In genomic region chr7:5420841-5421625, GRCh38 we compare ENCODE assay signal across 8 cellular contexts. TPM values are rescaled to one million over a fixed set of nuclear protein-coding genes. Genes with fewer than 3 reads are reported as not detected.
DNase-seq lines count a peak whose midpoint lies in the region; ATAC-seq, FAIRE-seq and TF ChIP-seq lines count a peak whose summit lies in the region.

No MANE protein-coding gene starts in this region.

- CTCF ChIA-PET in K562 (lab: Yijun Ruan, JAX; ENCODE audit: low intra/inter-chr PET ratio) = no interaction called here

- H3K79me2 ChIP-seq in K562 (ENCODE audit: control insufficient read depth, insufficient read depth, low read length) = peaks cover 82% of the 10 kb centered on the region

- H3K9me3 ChIP-seq in BLaER1 treated with 17β-estradiol and CSF1 and Interleukin-3, amounts not matched to agents 10 nM and 100 nM (replicated peaks in 1 of 11) = no peaks in the 10 kb centered on the region
- H3K9me3 ChIP-seq in K562 (replicated peaks; ENCODE audit: control insufficient read depth, insufficient read depth, low read depth, low read length) (no peaks in the 10 kb centered on the region), subcutaneous abdominal adipose tissue (ENCODE audit: control insufficient read depth in 5 of 5, low read length in 5 of 5) (no peaks in the 10 kb centered on the region)

- intact Hi-C loops in K562 (cut with micrococcal nuclease) = no loop called here

- no peak for TF ChIP-seq POLR2A in K562 (conservative IDR thresholded peaks at IDR 0.05)

- WGBS in K562 (ENCODE audit: insufficient coverage, low coverage, missing lambda C conversion rate) = 33% methylated on average over 45 of the region's 93 CpGs

- peak overlapping the region; percentile 20 to 86 (median 68); a peak in 19 of 20 replicates for H3K4me3 ChIP-seq in BLaER1 treated with 17β-estradiol and CSF1 and Interleukin-3, amounts not matched to agents 10 nM and 100 nM
- H3K4me3 ChIP-seq in K562 (peak overlapping the region; percentile 93), subcutaneous abdominal adipose tissue (ENCODE audit: low read depth in 1 of 5, low read length in 5 of 5) (peak overlapping the region; percentile 84 to 93 (median 89))

- H3K4me1 ChIP-seq in BLaER1 treated with 17β-estradiol and CSF1 and Interleukin-3, amounts not matched to agents 10 nM and 100 nM = peaks cover 25 to 70% (median 64%) of the 10 kb centered on the region in 10 experiments
- H3K4me1 ChIP-seq in K562 (replicated peaks in 1 of 2; ENCODE audit: control insufficient read depth in 2 of 2, insufficient read depth in 2 of 2, low read length in 2 of 2) = peaks cover 19 to 66% of the 10 kb centered on the region in 2 experiments
- peaks cover 6 to 61% (median 39%) of the 10 kb centered on the region in 5 donors for H3K4me1 ChIP-seq in subcutaneous abdominal adipose tissue (ENCODE audit: control insufficient read depth in 5 of 5, insufficient read depth in 5 of 5, low read length in 5 of 5)

- peak overlapping the region in 9 of 11 experiments; percentile 47 to 95 (median 82); a peak in 16 of 22 replicates for H3K9ac ChIP-seq in BLaER1 treated with 17β-estradiol and CSF1 and Interleukin-3, amounts not matched to agents 10 nM and 100 nM
- H3K9ac ChIP-seq in K562 (ENCODE audit: insufficient read depth in 1 of 2, low read depth in 2 of 2, low read length in 2 of 2) = peak overlapping the region; percentile 84 to 95
- peak overlapping the region; percentile 55 to 88 (median 84) for H3K9ac ChIP-seq in subcutaneous abdominal adipose tissue (ENCODE audit: low read length in 5 of 5)

- no TSS peak for BruUV-seq in K562 (replicated peaks; lab: Mats Ljungman, UMichigan)

- no peak for TF ChIP-seq CTCF in K562 (IDR thresholded peaks at IDR 0.05 in 2 of 3, conservative IDR thresholded peaks at IDR 0.05 in 1 of 3; ENCODE audit: insufficient read depth in 2 of 3, low read depth in 1 of 3, low read length in 3 of 3)

- peak overlapping the region; percentile 38; the same call in 1 of the 2 replicates for H2AFZ ChIP-seq in K562 (ENCODE audit: low read depth, low read length)

- peak overlapping the region; percentile 94 to 100 (median 99) for H3K4me2 ChIP-seq in BLaER1 treated with 17β-estradiol and CSF1 and Interleukin-3, amounts not matched to agents 10 nM and 100 nM
- peak overlapping the region; percentile 75 for H3K4me2 ChIP-seq in K562 (ENCODE audit: insufficient read depth, low read length)

- H4K20me1 ChIP-seq in BLaER1 treated with 17β-estradiol and CSF1 and Interleukin-3, amounts not matched to agents 10 nM and 100 nM = peaks cover 57 to 92% (median 72%) of the 10 kb centered on the region in 11 experiments
- no peaks in the 10 kb centered on the region for H4K20me1 ChIP-seq in K562 (replicated peaks; ENCODE audit: control insufficient read depth, insufficient read depth, low read length)

- DNase-seq in HuH-7.5 (ENCODE audit: low spot score) (peak; percentile 58), K562 (ENCODE audit: extremely low read depth in 1 of 4, low spot score in 3 of 4) (peak in 3 of 4 experiments; percentile 32 to 49 (median 44)), hepatic stellate cell (ENCODE audit: low spot score) (no peak)

- H3K27ac ChIP-seq in BLaER1 treated with 17β-estradiol and CSF1 and Interleukin-3, amounts not matched to agents 10 nM and 100 nM = peak overlapping the region in 4 of 11 experiments; percentile 1 to 92 (median 58); a peak in 6 of 22 replicates
- H3K27ac ChIP-seq in K562 (ENCODE audit: extremely low read depth, low read depth, low read length) = peak overlapping the region; percentile 96
- peak overlapping the region; percentile 93 for H3K27ac ChIP-seq in layer of hippocampus (ENCODE audit: low read depth, low read length)
- H3K27ac ChIP-seq in subcutaneous abdominal adipose tissue (ENCODE audit: low read depth, low read length) = peak overlapping the region; percentile 93

- FAIRE-seq in K562 (lab: Jason Lieb, UNC) = no peak

- peaks cover 64 to 99% (median 96%) of the 10 kb centered on the region in 11 experiments for H3K27me3 ChIP-seq in BLaER1 treated with 17β-estradiol and CSF1 and Interleukin-3, amounts not matched to agents 10 nM and 100 nM
- H3K27me3 ChIP-seq in K562 (ENCODE audit: control insufficient read depth in 2 of 2, insufficient read depth in 2 of 2, low read length in 2 of 2) = no peaks in the 10 kb centered on the region
- H3K27me3 ChIP-seq in layer of hippocampus (ENCODE audit: control insufficient read depth, insufficient read depth, low read length) = no peaks in the 10 kb centered on the region
- no peaks in the 10 kb centered on the region for H3K27me3 ChIP-seq in subcutaneous abdominal adipose tissue (ENCODE audit: control insufficient read depth in 5 of 5, insufficient read depth in 4 of 5, low read length in 5 of 5)

- H3K9me1 ChIP-seq in K562 (ENCODE audit: control insufficient read depth, insufficient read depth, low read length) = no peaks in the 10 kb centered on the region

- no peak for TF ChIP-seq EP300 in K562 (IDR thresholded peaks at IDR 0.05; ENCODE audit: low read length)

- H3K36me3 ChIP-seq in BLaER1 treated with 17β-estradiol and CSF1 and Interleukin-3, amounts not matched to agents 10 nM and 100 nM = peaks cover 0 to 42% (median 0%) of the 10 kb centered on the region in 11 experiments; a peak in 4 of 22 replicates
- peaks cover 19% of the 10 kb centered on the region; the same call in 1 of the 3 replicates for H3K36me3 ChIP-seq in K562 (ENCODE audit: control insufficient read depth, insufficient read depth, low read length)
- no peaks in the 10 kb centered on the region for H3K36me3 ChIP-seq in subcutaneous abdominal adipose tissue (ENCODE audit: control insufficient read depth in 5 of 5, insufficient read depth in 5 of 5, low read length in 5 of 5)

- no peak for ATAC-seq in K562
- no peak for ATAC-seq in HG03469 (IDR thresholded peaks at IDR 0.05; ENCODE audit: unreplicated experiment)
- no peak for ATAC-seq in GM21360 (IDR thresholded peaks at IDR 0.05; ENCODE audit: unreplicated experiment)

- POLR2A ChIA-PET in K562 (lab: Yijun Ruan, JAX) = interaction anchor here (0.7 to 2.5 kb wide), 4 partner anchors 9 to 16 kb away, joined by 3 to 12 read pairs (median 4); no protein-coding TSS in a partner anchor

- in situ Hi-C loops in K562 (cut with MboI) = no loop called here

- no peak for TF ChIP-seq RAD21 in K562 (CRISPR knock-in tag; conservative IDR thresholded peaks at IDR 0.05 in 1 of 2, IDR thresholded peaks at IDR 0.05 in 1 of 2)

TF ChIP-seq in K562, 482 proteins besides CTCF, POLR2A, EP300 and RAD21 (continues in another document):
- TF ChIP-seq ZFX (CRISPR knock-in tag; IDR thresholded peaks at IDR 0.05) (peak; percentile 72), PHF8 (IDR thresholded peaks at IDR 0.05; ENCODE audit: borderline replicate concordance, low read length) (peak; percentile 25; the same call in 1 of the 2 replicates), POLR2G (IDR thresholded peaks at IDR 0.05; ENCODE audit: low read depth, low read length) (peak; percentile 51; the same call in 1 of the 2 replicates), KDM5B (IDR thresholded peaks at IDR 0.05; ENCODE audit: insufficient replicate concordance, low read depth, low read length) (peak; percentile 35), ZNF707 (CRISPR knock-in tag; conservative IDR thresholded peaks at IDR 0.05) (no peak), CXXC5 (CRISPR knock-in tag; IDR thresholded peaks at IDR 0.05) (0 out of 2 replicates have a peak, but pooled peaks have one; percentile 4), ZBTB33 (CRISPR knock-in tag; IDR thresholded peaks at IDR 0.05) (peak; percentile 69), YY1 (IDR thresholded peaks at IDR 0.05; ENCODE audit: borderline replicate concordance in 1 of 3, control insufficient read depth in 1 of 3, extremely low read depth in 1 of 3, insufficient read depth in 3 of 3, insufficient read length in 1 of 3, insufficient replicate concordance in 2 of 3, low read depth in 1 of 3, low read length in 2 of 3) (peak in 1 of 3 experiments; percentile 10), PRPF4 (IDR thresholded peaks at IDR 0.05; ENCODE audit: insufficient read depth, low read depth, low read length, poor library complexity, severe bottlenecking) (peak; percentile 20), RBFOX2 (IDR thresholded peaks at IDR 0.05; ENCODE audit: low read depth, low read length) (peak; percentile 45)

RNA-seq across cellular contexts. Expression of gene TNRC18, which starts 2.6 kb away (rescaled TPM):
- total RNA-seq in K562 (2011; cell fraction: chromatin; rRNA removed; ENCODE audit: low replicate concordance) = 41.9 and 74.6 TPM in 2 replicates
- 31.5 and 35.9 TPM in 2 replicates for total RNA-seq in K562 (2011; cell fraction: nucleolus; rRNA removed)
- total RNA-seq in K562 (2011; cell fraction: nucleoplasm; rRNA removed) = 35.6 and 54.7 TPM in 2 replicates
- total RNA-seq in K562 (2014; rRNA removed) = 14.3 and 18.0 TPM in 2 replicates
- 10.8 and 12.1 TPM in 2 replicates for total RNA-seq in K562 (2014; rRNA removed; fragmentation: Illumina TruSeq; extraction: Trizol)
- total RNA-seq in K562 (2015; rRNA removed; fragmentation: Illumina TruSeq; extraction: Trizol) = 19.8 and 23.5 TPM in 2 replicates
- total RNA-seq in K562 (2021) = 29.8 and 43.2 TPM in 2 replicates
- 3.2 and 4.2 TPM in 2 replicates for polyA plus RNA-seq in K562 (2011; rRNA removed)
- polyA plus RNA-seq in K562 (2011; cell fraction: cytosol; rRNA removed) = 3.5 and 8.3 TPM in 2 replicates
- 12.6 and 17.1 TPM in 2 replicates for polyA plus RNA-seq in K562 (2011; cell fraction: nucleus; rRNA removed)
- 25.7 and 34.0 TPM in 2 replicates for polyA plus RNA-seq in K562 (2012)
- 22.3 and 22.7 TPM in 2 replicates for polyA plus RNA-seq in K562 (2014; fragmentation: Illumina TruSeq; extraction: Trizol)
- polyA plus RNA-seq in K562 (2014; fragmentation: Nextera tagmentation; extraction: Ambion mirVana) = under 1 TPM; 0.03 TPM
- 19.2 and 27.2 TPM in 2 replicates for polyA plus RNA-seq in K562 (2014; rRNA removed)
- 10.0 and 10.2 TPM in 2 replicates for polyA minus RNA-seq in K562 (2011; rRNA and poly(A)+ RNA removed)
- polyA minus RNA-seq in K562 (2011; cell fraction: cytosol; rRNA and poly(A)+ RNA removed) = 18.2 and 26.2 TPM in 2 replicates
- polyA minus RNA-seq in K562 (2011; cell fraction: nucleus; rRNA and poly(A)+ RNA removed) = 11.3 and 12.7 TPM in 2 replicates
